In the genomic region with DNA sequence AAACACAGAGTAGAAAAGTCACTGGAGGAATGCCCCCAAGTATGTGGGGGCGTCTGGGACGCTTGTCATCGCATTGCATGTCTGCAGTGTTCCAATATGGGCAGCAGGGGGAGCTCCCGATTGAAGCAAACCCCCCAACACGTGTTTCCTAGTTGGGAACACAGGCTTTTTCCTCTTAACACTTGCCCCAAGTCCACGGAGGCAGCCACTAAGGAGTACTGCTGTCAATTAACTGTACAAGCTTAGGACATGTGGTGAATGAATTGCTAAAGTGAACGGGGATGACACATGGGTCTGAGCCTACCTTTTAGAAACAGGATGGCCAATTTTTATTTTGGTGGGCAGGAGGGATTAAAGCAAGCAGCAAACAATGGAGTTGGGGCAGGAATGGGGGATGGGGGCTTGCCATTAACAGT, we compare ENCODE assay signal across 9 cellular contexts. TPM values are rescaled to one million over a fixed set of nuclear protein-coding genes. Genes with fewer than 3 reads are reported as not detected.
DNase-seq lines count a peak whose midpoint lies in the region; ATAC-seq and TF ChIP-seq lines count a peak whose summit lies in the region.
"Had no signal": no experiment of that assay in that cellular context is flagged by ENCODE, and none has a peak within 500 bp of the region (broad histone marks: within the 10 kb centered on the region; RNA-seq: fewer than 3 reads in every experiment).

No MANE protein-coding gene starts in this region.

- H3K4me1 ChIP-seq in OCI-LY1 (ENCODE audit: insufficient read depth, low read length, severe bottlenecking), result peaks cover 19% of the 10 kb centered on the region
- H3K4me1 ChIP-seq: BLaER1 had no signal

- peak; percentile 90 for TF ChIP-seq CTCF in OCI-LY1 (IDR thresholded peaks at IDR 0.05; ENCODE audit: low read length)
- peak; percentile 89 for TF ChIP-seq CTCF in choroid plexus epithelial cell (conservative IDR thresholded peaks at IDR 0.05; ENCODE audit: low read depth, low read length)
- TF ChIP-seq CTCF in omental fat pad (IDR thresholded peaks at IDR 0.05), result no peak

- no peak overlapping the region for H3K27ac ChIP-seq in OCI-LY1 (ENCODE audit: low read depth, low read length, poor library complexity, severe bottlenecking)
- H3K27ac ChIP-seq: BLaER1 had no signal

- no peaks in the 10 kb centered on the region for H3F3A ChIP-seq in OCI-LY1 (ENCODE audit: insufficient read depth, low read length)

- no peaks in the 10 kb centered on the region for H3K9me3 ChIP-seq in OCI-LY1 (ENCODE audit: low read length)
- H3K9me3 ChIP-seq: BLaER1 had no signal

- H3K9ac ChIP-seq in OCI-LY1 (ENCODE audit: low read length), result no peak overlapping the region
- H3K9ac ChIP-seq: BLaER1 had no signal

- ATAC-seq in GM18868 (IDR thresholded peaks at IDR 0.05; ENCODE audit: unreplicated experiment), result peak; percentile 59
- peak; percentile 44 for ATAC-seq in HG03103 (IDR thresholded peaks at IDR 0.05; ENCODE audit: low read depth, unreplicated experiment)
- no peak for ATAC-seq in omental fat pad (ENCODE audit: low FRiP score)

- H4K20me1 ChIP-seq in OCI-LY1 (ENCODE audit: insufficient read depth, low read length), result no peaks in the 10 kb centered on the region
- H4K20me1 ChIP-seq: BLaER1 had no signal

- H3K79me2 ChIP-seq in OCI-LY1 (ENCODE audit: insufficient read depth, low read length), result no peaks in the 10 kb centered on the region

- H3K27me3 ChIP-seq in OCI-LY1 (ENCODE audit: insufficient read depth, low read length), result no peaks in the 10 kb centered on the region

- H3K36me3 ChIP-seq in OCI-LY1 (ENCODE audit: insufficient read depth, low read length), result no peaks in the 10 kb centered on the region
- H3K36me3 ChIP-seq: BLaER1 had no signal

- DNase-seq in NCI-H1417 (lab: John Stamatoyannopoulos, UW) (peak; percentile 2 to 51 (median 46)), NCI-H1417 treated with DMSO at 0.1 percent for 48 hours (lab: John Stamatoyannopoulos, UW) (no peak), choroid plexus epithelial cell (ENCODE audit: low read depth) (peak; percentile 55), medulla oblongata (ENCODE audit: extremely low spot score) (peak; percentile 73), omental fat pad (ENCODE audit: low spot score) (no peak)

- H3K9me2 ChIP-seq in OCI-LY1 (ENCODE audit: low read depth, low read length), result no peaks in the 10 kb centered on the region

- no peak overlapping the region for H3K4me3 ChIP-seq in OCI-LY1 (ENCODE audit: low read depth, low read length, poor library complexity, severe bottlenecking)
- H3K4me3 ChIP-seq in choroid plexus epithelial cell (ENCODE audit: low read depth, low read length), result no peak overlapping the region
- H3K4me3 ChIP-seq: BLaER1 had no signal

- H2AFZ ChIP-seq in OCI-LY1 (ENCODE audit: low read length), result no peak overlapping the region

- no peak overlapping the region; the same call in 1 of the 2 replicates for H3K4me2 ChIP-seq in OCI-LY1 (ENCODE audit: low read length)
- H3K4me2 ChIP-seq: BLaER1 had no signal

RNA-seq across cellular contexts. Expression of a gene that starts 2.2 kb away (rescaled TPM):
- 1 to 10 TPM; 1.9 to 8.0 (median 2.3) TPM for total RNA-seq in omental fat pad

Comparison
In these comparisons a context has a peak if more than half of its experiments do, and no peak if none do; other contexts are left out.
1. DNase-seq: peak in NCI-H1417 (3 of 3), choroid plexus epithelial cell (single experiment) and medulla oblongata (single experiment); none in NCI-H1417 treated with DMSO at 0.1 percent for 48 hours (single experiment) and omental fat pad (single experiment).
2. CTCF ChIP-seq: peak in OCI-LY1 (single experiment) and choroid plexus epithelial cell (single experiment); none in omental fat pad (0 of 3).